8 cellular contexts compared by ENCODE assay signal in the genomic region with DNA sequence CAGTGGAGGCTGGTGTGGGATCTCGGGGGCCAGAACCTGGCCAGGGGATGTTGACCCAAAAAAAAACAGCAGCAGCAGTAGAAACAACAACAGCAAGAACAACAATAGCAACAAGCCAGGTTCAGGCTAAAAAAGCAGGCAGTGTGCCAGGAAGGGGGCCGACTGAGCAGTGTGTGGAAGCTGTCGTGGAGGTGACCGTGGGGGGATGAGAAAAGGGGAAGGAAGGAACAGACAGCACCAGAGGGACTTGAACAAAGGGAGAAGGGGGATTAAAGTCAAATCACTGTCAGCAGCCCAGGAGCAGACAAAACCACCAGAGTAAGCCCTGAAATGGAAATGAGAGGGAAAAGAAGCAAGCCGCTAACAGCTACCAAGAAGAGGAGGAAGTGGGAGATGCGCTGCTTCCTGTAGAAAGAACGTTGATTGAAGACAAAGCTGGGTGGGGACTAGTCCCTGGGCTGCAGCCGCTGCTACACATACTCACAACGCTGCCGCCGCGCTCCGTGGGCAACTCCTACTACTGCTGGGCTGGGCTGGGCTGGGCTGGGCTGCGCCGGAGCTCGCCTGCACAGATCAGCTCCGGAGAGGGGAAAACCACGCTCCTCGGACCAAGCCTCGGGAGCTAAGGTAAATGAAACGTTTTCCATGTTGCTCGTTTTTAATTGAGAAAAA. TPM values are rescaled to one million over a fixed set of nuclear protein-coding genes. Genes with fewer than 3 reads are reported as not detected.
A peak's percentile ranks its signal among the peaks of the same experiment; 100 is the strongest.
DNase-seq lines count a peak whose midpoint lies in the region; ATAC-seq and TF ChIP-seq lines count a peak whose summit lies in the region.

A gene (plus strand): TSS at position 449 of the 672 bp plus-strand sequence. CDS start 90,067 bp downstream, outside the sequence.

- CTCF ChIA-PET in BJ (lab: Yijun Ruan, JAX), result interaction anchor here (0.6 to 1.7 kb wide), 7 partner anchors 10 to 120 kb away, joined by 3 to 6 read pairs (median 3); no protein-coding TSS in a partner anchor

- H3K9ac ChIP-seq in endocrine pancreas (ENCODE audit: control insufficient read depth, insufficient read depth, low read length), result peak within 1 kb of the TSS; percentile 85

- H3K4me3 ChIP-seq in BJ (ENCODE audit: low read depth, low read length) (peak within 1 kb of the TSS; percentile 40), endocrine pancreas (ENCODE audit: control insufficient read depth, insufficient read depth, low read length) (peak within 1 kb of the TSS; percentile 88)

- POLR2A ChIA-PET in BJ (lab: Charles Lee), result interaction anchor here (0.6 to 0.8 kb wide), 3 partner anchors 15 to 1227 kb away, joined by 3 to 10 read pairs (median 3); no protein-coding TSS in a partner anchor

- H3K27me3 ChIP-seq in BJ (ENCODE audit: control insufficient read depth, insufficient read depth, low read length) (no peaks in the 10 kb centered on the region), endocrine pancreas (ENCODE audit: control insufficient read depth, insufficient read depth, low read length) (no peaks in the 10 kb centered on the region)

- H3K36me3 ChIP-seq in BJ (ENCODE audit: control insufficient read depth, insufficient read depth, low read length), result no peaks in the 10 kb centered on the region
- H3K36me3 ChIP-seq in endocrine pancreas (ENCODE audit: control insufficient read depth, insufficient read depth, low read length), result no peaks in the 10 kb centered on the region

- TF ChIP-seq CTCF in BJ (IDR thresholded peaks at IDR 0.05; ENCODE audit: insufficient read depth, low read depth, low read length), result no peak

- H3K4me1 ChIP-seq in endocrine pancreas (ENCODE audit: control insufficient read depth, insufficient read depth, low read length), result peaks cover 10% of the 10 kb centered on the region

- no peak for DNase-seq in BJ (ENCODE audit: low read depth)
- peak; percentile 84 for DNase-seq in NK-92 treated with Interleukin-12 subunit alpha and Interleukin-12 subunit beta, amount 100 ng/mL, for 24 hours (lab: John Stamatoyannopoulos, UW)
- DNase-seq in activated CD8-positive, alpha-beta memory T cell treated with anti-CD3 and anti-CD28 coated beads for 4 hours (ENCODE audit: low read depth in 2 of 2), result peak; percentile 59
- peak; percentile 92 for DNase-seq in mesenteric fat pad (ENCODE audit: low spot score)
- peak; percentile 53 for DNase-seq in stimulated activated CD8-positive, alpha-beta memory T cell treated with anti-CD3 and anti-CD28 coated beads, Interleukin-15, amount 100 ng/mL, for 1 hour (ENCODE audit: low read depth)

- no peaks in the 10 kb centered on the region for H3K9me3 ChIP-seq in endocrine pancreas (ENCODE audit: control insufficient read depth, low read length)

- peak; percentile 93 for ATAC-seq in GM19395 (IDR thresholded peaks at IDR 0.05; ENCODE audit: unreplicated experiment)
- ATAC-seq in HG03520 (IDR thresholded peaks at IDR 0.05; ENCODE audit: unreplicated experiment), result peak; percentile 84

RNA-seq across cellular contexts. Expression of the gene that starts here (rescaled TPM):
- 4.5 and 7.6 TPM in 2 replicates for polyA plus RNA-seq in BJ (2011; rRNA removed)
- 2.3 and 4.2 TPM in 2 replicates for polyA minus RNA-seq in BJ (2011; rRNA and poly(A)+ RNA removed)
- 135 TPM for total RNA-seq in mesenteric fat pad
